13 cellular contexts compared by ENCODE assay signal in the genomic region with DNA sequence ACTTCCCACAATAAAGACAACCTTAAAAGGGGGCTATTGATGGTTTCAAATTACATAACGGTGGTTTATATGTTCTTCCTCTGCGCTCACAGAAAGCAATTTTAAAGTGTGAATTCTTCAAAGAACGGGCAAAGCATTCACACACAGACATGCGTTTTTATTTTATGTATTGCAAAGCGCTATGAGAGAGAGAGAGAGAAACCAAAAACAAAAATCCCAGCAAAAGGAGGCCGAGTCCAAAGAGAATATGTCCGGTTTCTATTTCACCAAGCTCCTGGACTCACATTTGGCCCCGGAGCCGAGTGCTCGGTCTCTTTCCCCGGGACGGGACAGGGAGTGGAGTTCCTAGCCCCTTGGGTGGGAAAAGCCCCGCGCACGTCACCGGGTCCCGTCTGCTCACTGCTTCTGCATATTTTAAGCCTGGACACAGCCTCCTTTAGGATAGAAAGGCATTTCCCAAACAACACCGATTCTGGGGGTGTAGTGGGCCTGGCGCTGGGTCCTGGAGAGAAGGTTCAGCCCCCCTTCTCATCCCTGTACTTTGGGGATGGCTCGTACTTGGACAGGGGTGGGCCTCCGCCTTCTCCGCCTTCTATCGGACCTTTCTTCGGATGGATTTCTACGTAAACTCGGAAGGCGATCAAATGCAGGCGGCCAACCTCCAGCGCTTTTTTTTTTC. TPM values are rescaled to one million over a fixed set of nuclear protein-coding genes. Genes with fewer than 3 reads are reported as not detected.
DNase-seq lines count a peak whose midpoint lies in the region; ATAC-seq and TF ChIP-seq lines count a peak whose summit lies in the region.
"Had no signal": no experiment of that assay in that cellular context is flagged by ENCODE, and none has a peak within 500 bp of the region (broad histone marks: within the 10 kb centered on the region; RNA-seq: fewer than 3 reads in every experiment).

No MANE protein-coding gene starts in this region.

- no peaks in the 10 kb centered on the region for H4K20me1 ChIP-seq in fibroblast of lung (ENCODE audit: control insufficient read depth, extremely low read depth, insufficient read depth, low read length)

- peaks cover 22% of the 10 kb centered on the region for H3K4me1 ChIP-seq in CD4-positive, CD25-positive, alpha-beta regulatory T cell (ENCODE audit: control insufficient read depth, insufficient read depth, low read length, poor library complexity, severe bottlenecking)
- H3K4me1 ChIP-seq in HUES64 (ENCODE audit: insufficient read depth, low read length) (peaks cover 30% of the 10 kb centered on the region), fibroblast of lung (ENCODE audit: control insufficient read depth, extremely low read depth, insufficient read depth, low read length) (no peaks in the 10 kb centered on the region), trophoblast cell (ENCODE audit: control insufficient read depth in 1 of 2, insufficient read depth in 2 of 2, low read length in 2 of 2) (peaks cover 7 to 8% of the 10 kb centered on the region in 2 experiments)

- ATAC-seq in CD4-positive, CD25-positive, alpha-beta regulatory T cell (ENCODE audit: low read depth in 2 of 2) = no peak

- no peak overlapping the region for H3K9ac ChIP-seq in HUES64 (ENCODE audit: low read depth, low read length)
- H3K9ac ChIP-seq in fibroblast of lung (ENCODE audit: insufficient read depth, low read length) = no peak overlapping the region
- no peak overlapping the region for H3K9ac ChIP-seq in trophoblast cell (ENCODE audit: low read length)

- H3K23ac ChIP-seq in trophoblast cell (ENCODE audit: low read length) = no peak overlapping the region

- H3K9me3 ChIP-seq in CD4-positive, CD25-positive, alpha-beta regulatory T cell (ENCODE audit: control insufficient read depth in 2 of 2, low read length in 2 of 2) = no peaks in the 10 kb centered on the region
- no peaks in the 10 kb centered on the region for H3K9me3 ChIP-seq in HUES64 (ENCODE audit: insufficient read depth, low read depth, low read length)
- H3K9me3 ChIP-seq in fibroblast of lung (ENCODE audit: control insufficient read depth, insufficient read depth, low read depth, low read length) = no peaks in the 10 kb centered on the region
- peaks cover 10% of the 10 kb centered on the region for H3K9me3 ChIP-seq in trophoblast cell (ENCODE audit: insufficient read depth, low read depth, low read length)
- H3K9me3 ChIP-seq: left lung, MG63 had no signal

- no peak overlapping the region for H2BK5ac ChIP-seq in trophoblast cell (ENCODE audit: low read depth, low read length, poor library complexity)

- H2BK120ac ChIP-seq in trophoblast cell (ENCODE audit: insufficient read depth, low read length, poor library complexity) = no peak overlapping the region

- H3K9me3 Mint-ChIP-seq in CD4-positive, CD25-positive, alpha-beta regulatory T cell = peaks cover 0 to 6% (median 0%) of the 10 kb centered on the region in 7 donors
- H3K9me3 Mint-ChIP-seq: activated CD8-positive, alpha-beta T cell treated with anti-CD3 and anti-CD28 coated beads for 36 hours had no signal

- H3K4me2 ChIP-seq in fibroblast of lung (ENCODE audit: extremely low read depth, insufficient read depth, low read length) = peak overlapping the region; percentile 17
- peak overlapping the region; percentile 9 for H3K4me2 ChIP-seq in trophoblast cell (ENCODE audit: low read length)

- H3K27me3 ChIP-seq in CD4-positive, CD25-positive, alpha-beta regulatory T cell (ENCODE audit: control insufficient read depth, insufficient read depth, low read length) = peaks cover 44% of the 10 kb centered on the region
- H3K27me3 ChIP-seq in HUES64 (ENCODE audit: insufficient read depth, low read length) (peaks cover 100% of the 10 kb centered on the region), fibroblast of lung (ENCODE audit: control insufficient read depth, insufficient read depth, low read length) (peaks cover 56% of the 10 kb centered on the region), trophoblast cell (ENCODE audit: insufficient read depth, low read length) (peaks cover 77% of the 10 kb centered on the region)

- H2AK5ac ChIP-seq in trophoblast cell (ENCODE audit: low read length) = no peak overlapping the region

- H2BK12ac ChIP-seq in trophoblast cell (ENCODE audit: low read length) = no peak overlapping the region

- H3K36me3 ChIP-seq in CD4-positive, CD25-positive, alpha-beta regulatory T cell (ENCODE audit: control insufficient read depth, insufficient read depth, low read length) = no peaks in the 10 kb centered on the region
- H3K36me3 ChIP-seq in HUES64 (ENCODE audit: insufficient read depth, low read length) = no peaks in the 10 kb centered on the region
- H3K36me3 ChIP-seq in fibroblast of lung (ENCODE audit: control insufficient read depth, insufficient read depth, low read length) = no peaks in the 10 kb centered on the region
- no peaks in the 10 kb centered on the region for H3K36me3 ChIP-seq in trophoblast cell (ENCODE audit: control insufficient read depth in 1 of 2, insufficient read depth in 2 of 2, low read length in 2 of 2)
- H3K36me3 ChIP-seq: left lung, MG63 had no signal

- H2AFZ ChIP-seq in fibroblast of lung (ENCODE audit: low read length) (no peak overlapping the region), trophoblast cell (ENCODE audit: insufficient read depth, low read length, poor library complexity) (peak overlapping the region; percentile 32)

- no peak overlapping the region for H4K12ac ChIP-seq in trophoblast cell (ENCODE audit: low read depth, low read length)

- H3K4me1 Mint-ChIP-seq in CD4-positive, CD25-positive, alpha-beta regulatory T cell = peaks cover 8 to 50% (median 24%) of the 10 kb centered on the region in 4 donors

- 3% methylated on average over 27 of the region's 29 CpGs for WGBS in HUES64
- WGBS in trophoblast cell (ENCODE audit: extremely low coverage, insufficient coverage, insufficient read length) = no CpG with 5 or more reads among the region's 29 CpGs

- no peak overlapping the region for H4K91ac ChIP-seq in trophoblast cell (ENCODE audit: low read depth, low read length)

- no peaks in the 10 kb centered on the region for H3K36me3 Mint-ChIP-seq in CD4-positive, CD25-positive, alpha-beta regulatory T cell

- H3K18ac ChIP-seq in trophoblast cell (ENCODE audit: low read length) = no peak overlapping the region

- no peaks in the 10 kb centered on the region for H3K79me1 ChIP-seq in trophoblast cell (ENCODE audit: low read length)

- no peak overlapping the region for H3K14ac ChIP-seq in trophoblast cell (ENCODE audit: low read length)

- H3K27ac ChIP-seq in CD4-positive, CD25-positive, alpha-beta regulatory T cell (ENCODE audit: insufficient read depth, low read length, poor library complexity, severe bottlenecking) = no peak overlapping the region
- no peak overlapping the region for H3K27ac ChIP-seq in HUES64 (ENCODE audit: low read depth, low read length)
- no peak overlapping the region for H3K27ac ChIP-seq in fibroblast of lung (ENCODE audit: insufficient read depth, low read length)
- no peak overlapping the region for H3K27ac ChIP-seq in trophoblast cell (ENCODE audit: low read depth, low read length)
- H3K27ac ChIP-seq: left lung had no signal

- no peaks in the 10 kb centered on the region for H3K79me2 ChIP-seq in fibroblast of lung (ENCODE audit: control insufficient read depth, insufficient read depth, low read length)
- H3K79me2 ChIP-seq in trophoblast cell (ENCODE audit: control insufficient read depth, insufficient read depth, low read length, poor library complexity) = no peaks in the 10 kb centered on the region

- H3K27ac Mint-ChIP-seq in CD4-positive, CD25-positive, alpha-beta regulatory T cell = no peak overlapping the region
- H3K27ac Mint-ChIP-seq: activated CD8-positive, alpha-beta T cell treated with anti-CD3 and anti-CD28 coated beads for 36 hours had no signal

- peak overlapping the region in 3 of 4 donors; percentile 32 to 58 (median 36) for H3K4me3 Mint-ChIP-seq in CD4-positive, CD25-positive, alpha-beta regulatory T cell
- H3K4me3 Mint-ChIP-seq: activated CD8-positive, alpha-beta T cell treated with anti-CD3 and anti-CD28 coated beads for 36 hours had no signal

- H3K27me3 Mint-ChIP-seq in CD4-positive, CD25-positive, alpha-beta regulatory T cell = peaks cover 90% of the 10 kb centered on the region

- TF ChIP-seq CTCF in fibroblast of lung (conservative IDR thresholded peaks at IDR 0.05 in 1 of 2, IDR thresholded peaks at IDR 0.05 in 1 of 2; ENCODE audit: low read depth in 1 of 2, low read length in 2 of 2) = no peak

- H3K4ac ChIP-seq in trophoblast cell (ENCODE audit: low read depth, low read length) = no peak overlapping the region

- H3K4me3 ChIP-seq in CD4-positive, CD25-positive, alpha-beta regulatory T cell (ENCODE audit: low read depth, low read length) = no peak overlapping the region
- H3K4me3 ChIP-seq in HUES64 (ENCODE audit: low read length) = peak overlapping the region; percentile 15; the same call in 1 of the 2 replicates
- H3K4me3 ChIP-seq in fibroblast of lung (replicated peaks in 1 of 4; ENCODE audit: control extremely low read depth in 1 of 4, insufficient read depth in 1 of 4, low read depth in 3 of 4, low read length in 4 of 4) = peak overlapping the region in 2 of 4 experiments; percentile 30 to 46
- no peak overlapping the region for H3K4me3 ChIP-seq in trophoblast cell (ENCODE audit: low read depth, low read length)
- H3K4me3 ChIP-seq: MG63 had no signal

- DNase-seq in CD4-positive, CD25-positive, alpha-beta regulatory T cell = no peak
- DNase-seq in fibroblast of lung (ENCODE audit: low read depth in 2 of 2) (no peak), trophoblast cell (no peak), NCI-H524 (lab: John Stamatoyannopoulos, UW) (no peak), iPS-NIHi11 (ENCODE audit: low spot score) (no peak), cerebellum (ENCODE audit: low spot score) (no peak), NCI-H1105 treated with DMSO at 0.1 percent for 48 hours (lab: John Stamatoyannopoulos, UW) (no peak)
- DNase-seq: amniotic stem cell had no signal

- H4K8ac ChIP-seq in trophoblast cell (ENCODE audit: low read depth, low read length) = no peak overlapping the region

RNA-seq across cellular contexts. Expression of gene VAX1, which starts 26.9 kb away (rescaled TPM):
- total RNA-seq in CD4-positive, CD25-positive, alpha-beta regulatory T cell = not detected
- not detected for polyA plus RNA-seq in CD4-positive, CD25-positive, alpha-beta regulatory T cell
- 0.20 TPM for polyA plus RNA-seq in HUES64 (2013, experiment 1 of 2)
- polyA plus RNA-seq in HUES64 (2013, experiment 2 of 2) = 0.51 TPM
- total RNA-seq in fibroblast of lung (not detected in 2 replicates), cerebellum (not detected)
- not detected in 2 replicates for polyA plus RNA-seq in fibroblast of lung
- not detected in 2 replicates for polyA plus RNA-seq in fibroblast of lung (2012)
- polyA minus RNA-seq in fibroblast of lung (ENCODE audit: low replicate concordance) = not detected in 2 replicates
- polyA plus RNA-seq in trophoblast cell (2013) = 0.01 TPM in 1 of 2 replicates, not detected in the other
- total RNA-seq: activated CD8-positive, alpha-beta T cell treated with anti-CD3 and anti-CD28 coated beads for 36 hours; left lung had no signal

RNA-seq across cellular contexts. Expression of gene KCNK18, which starts 32.3 kb away (rescaled TPM):
- total RNA-seq in CD4-positive, CD25-positive, alpha-beta regulatory T cell = not detected
- polyA plus RNA-seq in CD4-positive, CD25-positive, alpha-beta regulatory T cell = not detected
- polyA plus RNA-seq in HUES64 (2013, experiment 1 of 2) = not detected
- not detected for polyA plus RNA-seq in HUES64 (2013, experiment 2 of 2)
- total RNA-seq in fibroblast of lung = not detected in 2 replicates
- not detected in 2 replicates for polyA plus RNA-seq in fibroblast of lung
- polyA plus RNA-seq in fibroblast of lung (2012) = not detected in 2 replicates
- polyA minus RNA-seq in fibroblast of lung (ENCODE audit: low replicate concordance) = not detected in 2 replicates
- not detected in 2 replicates for polyA plus RNA-seq in trophoblast cell (2013)
- not detected for total RNA-seq in cerebellum
- total RNA-seq: activated CD8-positive, alpha-beta T cell treated with anti-CD3 and anti-CD28 coated beads for 36 hours; left lung; SK-MEL-5 had no signal
